8 cellular contexts compared by ENCODE assay signal in the genomic region with DNA sequence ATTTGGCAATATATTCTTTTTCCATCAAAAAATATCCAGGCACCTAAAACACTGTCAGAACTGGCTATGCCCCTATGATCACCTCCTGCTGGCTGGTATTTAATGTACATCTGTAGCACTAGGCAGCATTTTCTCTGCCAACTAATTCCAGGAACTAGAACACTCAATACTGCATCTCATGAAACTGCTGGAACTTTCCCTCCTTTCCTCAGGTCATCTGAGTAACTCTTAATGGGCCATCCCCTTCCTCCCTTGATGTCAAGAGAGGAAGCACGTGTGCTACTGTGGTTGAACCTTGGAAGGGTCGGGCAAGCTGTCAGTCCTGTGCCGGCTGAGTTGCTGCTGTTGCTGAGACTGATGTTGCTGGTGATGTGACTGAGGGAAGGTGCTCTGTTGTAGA. TPM values are rescaled to one million over a fixed set of nuclear protein-coding genes. Genes with fewer than 3 reads are reported as not detected.
DNase-seq lines count a peak whose midpoint lies in the region; ATAC-seq and TF ChIP-seq lines count a peak whose summit lies in the region.

No MANE protein-coding gene starts in this region.

- 46 to 49% methylated on average over 3 of the region's 3 CpGs for WGBS in esophagus, 2 donors

- TF ChIP-seq CTCF in Panc1 (IDR thresholded peaks at IDR 0.05) = peak; percentile 30; the same call in 1 of the 2 replicates
- TF ChIP-seq CTCF in coronary artery (IDR thresholded peaks at IDR 0.05) = no peak

- H3K4me1 ChIP-seq in Panc1 (ENCODE audit: control insufficient read depth, insufficient read depth, low read length) (no peaks in the 10 kb centered on the region), esophagus (ENCODE audit: control insufficient read depth in 2 of 2, insufficient read depth in 2 of 2, low read length in 1 of 2) (peaks cover 0 to 2% of the 10 kb centered on the region in 2 donors)

- no peaks in the 10 kb centered on the region for H3K27me3 ChIP-seq in Panc1 (ENCODE audit: control insufficient read depth, insufficient read depth, low read length)
- no peaks in the 10 kb centered on the region for H3K27me3 ChIP-seq in esophagus (ENCODE audit: control insufficient read depth in 1 of 2, insufficient read depth in 2 of 2, low read length in 2 of 2)

- in situ Hi-C loops in Panc1 (cut with HindIII; ENCODE audit: low pct_unique_long_range_greater_than_20kb, low sequenced_read_pairs) = no loop called here

- no TSS peak for BruUV-seq in Panc1 (replicated peaks; lab: Mats Ljungman, UMichigan)

- DNase-seq in CMK (ENCODE audit: low read depth) (peak; percentile 31), Panc1 (ENCODE audit: low read depth, low spot score) (no peak), NCI-H2029 treated with DMSO at 0.1 percent for 48 hours (lab: John Stamatoyannopoulos, UW) (no peak), coronary artery (ENCODE audit: low spot score) (no peak), HT-29 (ENCODE audit: low spot score) (no peak)
- DNase-seq in stimulated activated CD8-positive, alpha-beta memory T cell treated with anti-CD3 and anti-CD28 coated beads, Interleukin-15, amount 100 ng/mL, for 48 hours (ENCODE audit: low read depth in 2 of 2) = peak; percentile 8 to 11

- ATAC-seq in GM21447 (IDR thresholded peaks at IDR 0.05; ENCODE audit: unreplicated experiment) (peak; percentile 72), Panc1 (no peak)

- H3K27ac ChIP-seq in Panc1 (ENCODE audit: low read length) (no peak overlapping the region), esophagus (ENCODE audit: low read depth in 2 of 2, low read length in 1 of 2) (peak overlapping the region; percentile 12 to 14), coronary artery (peak overlapping the region in 1 of 2 donors; percentile 29)

- H3K4me3 ChIP-seq in Panc1 (ENCODE audit: low read depth in 2 of 2, low read length in 2 of 2) (no peak overlapping the region), esophagus (ENCODE audit: low read depth in 1 of 2, low read length in 2 of 2) (no peak overlapping the region), coronary artery (no peak overlapping the region)

- CTCF ChIA-PET in Panc1 (lab: Charles Lee) = interaction anchor here (0.6 kb wide), 1 partner anchor 111 kb away, joined by 4 read pairs; the partner anchor contains the start of gene CLOCK

- no peaks in the 10 kb centered on the region for H3K9me3 ChIP-seq in Panc1 (ENCODE audit: control insufficient read depth, insufficient read depth, low read depth, low read length)
- no peaks in the 10 kb centered on the region for H3K9me3 ChIP-seq in esophagus (ENCODE audit: control insufficient read depth in 2 of 2, insufficient read depth in 1 of 2, low read depth in 1 of 2, low read length in 1 of 2)

- POLR2A ChIA-PET in Panc1 (lab: Charles Lee) = no interaction called here

- intact Hi-C loops in Panc1 (cut with micrococcal nuclease; ENCODE audit: unreplicated experiment) = no loop called here

- H3K36me3 ChIP-seq in Panc1 (ENCODE audit: control insufficient read depth, insufficient read depth, low read length) (peaks cover 20% of the 10 kb centered on the region), esophagus (ENCODE audit: control insufficient read depth in 2 of 2, insufficient read depth in 2 of 2, low read length in 1 of 2) (peaks cover 2 to 7% of the 10 kb centered on the region in 2 donors)

RNA-seq across cellular contexts. Expression of gene TMEM165, which starts 39.4 kb away (rescaled TPM):
- total RNA-seq in Panc1 (2021; ENCODE audit: unreplicated experiment) = 54.6 TPM
- polyA plus RNA-seq in Panc1 (2012; ENCODE audit: insufficient read length) = 55.3 TPM
- 10 to 100 TPM; 66.3 to 84.6 TPM for polyA plus RNA-seq in esophagus
- total RNA-seq in HT-29 (2014; rRNA removed; shearing (Covaris generic)) = 125 and 162 TPM in 2 replicates

Comparison
In these comparisons a context has a peak if more than half of its experiments do, and no peak if none do; other contexts are left out.
1. DNase-seq: peak in CMK (single experiment) and stimulated activated CD8-positive, alpha-beta memory T cell treated with anti-CD3 and anti-CD28 coated beads, Interleukin-15, amount 100 ng/mL, for 48 hours (2 of 2); none in Panc1 (single experiment), NCI-H2029 treated with DMSO at 0.1 percent for 48 hours (single experiment), coronary artery (single experiment) and HT-29 (single experiment).